1 cellular context compared by ENCODE assay signal in the genomic region with DNA sequence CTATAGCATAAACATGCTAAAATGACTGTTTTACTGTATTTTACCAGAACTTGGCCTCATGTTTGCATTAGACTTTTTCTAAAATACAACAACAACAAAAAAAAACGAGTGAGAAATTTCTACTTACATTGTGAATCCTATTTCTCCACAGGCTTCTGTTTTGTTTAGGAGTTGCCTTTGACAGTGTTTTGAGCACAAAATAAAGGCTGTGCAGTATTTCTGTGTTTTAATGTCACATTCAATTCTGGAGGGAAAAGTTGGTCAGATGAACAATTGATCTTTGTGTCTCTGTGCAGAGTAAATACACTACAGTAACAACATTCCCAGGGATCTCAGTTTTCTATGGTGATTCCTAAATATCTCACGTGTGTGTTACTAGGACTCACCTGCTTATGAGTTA.
TF ChIP-seq lines count a peak whose summit lies in the region.

No MANE protein-coding gene starts in this region.

TF ChIP-seq in HCT116, 20 proteins besides CTCF, POLR2A, EP300 and RAD21 (continued from another document):
- TF ChIP-seq ZBTB33 (IDR thresholded peaks at IDR 0.05; ENCODE audit: extremely low read depth, insufficient replicate concordance, low read length) (no peak), YY1 (IDR thresholded peaks at IDR 0.05; ENCODE audit: extremely low read depth, insufficient replicate concordance, low read depth, low read length) (no peak), JUND (IDR thresholded peaks at IDR 0.05) (no peak), ELF1 (IDR thresholded peaks at IDR 0.05; ENCODE audit: borderline replicate concordance, low read depth) (no peak), ZNF274 (IDR thresholded peaks at IDR 0.05; ENCODE audit: low read depth, low read length) (no peak), ZFX (IDR thresholded peaks at IDR 0.05) (no peak), EZH2 (IDR thresholded peaks at IDR 0.05) (no peak), POLR2AphosphoS5 (IDR thresholded peaks at IDR 0.05; ENCODE audit: low read depth, low read length) (no peak), EGR1 (IDR thresholded peaks at IDR 0.05; ENCODE audit: low read depth) (no peak), FOSL1 (IDR thresholded peaks at IDR 0.05; ENCODE audit: low read depth) (no peak), CBX3 (IDR thresholded peaks at IDR 0.05; ENCODE audit: low read depth) (no peak), SP1 (IDR thresholded peaks at IDR 0.05; ENCODE audit: low read depth) (no peak)
- TF ChIP-seq, protein P1, sequence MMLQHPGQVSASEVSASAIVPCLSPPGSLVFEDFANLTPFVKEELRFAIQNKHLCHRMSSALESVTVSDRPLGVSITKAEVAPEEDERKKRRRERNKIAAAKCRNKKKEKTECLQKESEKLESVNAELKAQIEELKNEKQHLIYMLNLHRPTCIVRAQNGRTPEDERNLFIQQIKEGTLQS (IDR thresholded peaks at IDR 0.05) = no peak
